Comparison of ENCODE assay signal across 38 cellular contexts in genomic region chr3:188058569-188059184, GRCh38.
"Had no signal": no experiment of that assay in that cellular context is flagged by ENCODE, and none has a peak within 500 bp of the region (broad histone marks: within the 10 kb centered on the region; RNA-seq: fewer than 3 reads in every experiment).

No MANE protein-coding gene starts in this region.

- H3K27me3 ChIP-seq: adrenal gland had no signal

- DNase-seq: activated B cell treated with CpG ODN at 0.5 μM for 24 hours; activated CD4-positive, alpha-beta memory T cell treated with anti-CD3 and anti-CD28 coated beads for 36 hours; activated CD4-positive, alpha-beta T cell treated with anti-CD3 and anti-CD28 coated beads for 4 hours; activated CD4-positive, alpha-beta T cell treated with anti-CD3 and anti-CD28 coated beads, Interleukin-2, amount 10 ng/mL, durations not matched to agents 24 days and 14 days; activated CD4-positive, alpha-beta T cell treated with anti-CD3 and anti-CD28 coated beads, Interleukin-2, amount 50 U/mL, for 1 hour; activated CD4-positive, alpha-beta T cell treated with anti-CD3 and anti-CD28 coated beads, Interleukin-2, amount 50 U/mL, for 4 hours; activated CD4-positive, CD25-positive, alpha-beta regulatory T cell treated with anti-CD3 and anti-CD28 coated beads, Interleukin-2, amount 50 U/mL, for 72 hours; activated CD8-positive, alpha-beta memory T cell treated with anti-CD3 and anti-CD28 coated beads, Interleukin-2, amount 50 U/mL, for 4 hours; activated CD8-positive, alpha-beta T cell treated with anti-CD3 and anti-CD28 coated beads for 36 hours; activated effector memory CD4-positive, alpha-beta T cell treated with anti-CD3 and anti-CD28 coated beads, Interleukin-2, amount 50 U/mL, for 16 hours; activated gamma-delta T cell treated with Interleukin-2 at 50 U/mL for 16 hours; activated naive CD4-positive, alpha-beta T cell; activated naive CD4-positive, alpha-beta T cell treated with anti-CD3 and anti-CD28 coated beads for 36 hours; activated naive CD4-positive, alpha-beta T cell treated with anti-CD3 and anti-CD28 coated beads, Interleukin-2, amount 50 U/mL, for 16 hours; activated naive CD8-positive, alpha-beta T cell treated with anti-CD3 and anti-CD28 coated beads for 36 hours; activated T-cell treated with anti-CD3 and anti-CD28 coated beads for 4 hours; activated T-cell treated with anti-CD3 and anti-CD28 coated beads, Interleukin-2, amount 50 U/mL, for 1 hour; activated T-cell treated with anti-CD3 and anti-CD28 coated beads, Interleukin-2, amount 50 U/mL, for 4 hours; activated T-cell treated with anti-CD3 and anti-CD28 coated beads, Interleukin-2, amount 50 U/mL, for 72 hours; adrenal gland; amniotic stem cell; aorta; caudate nucleus; cerebellar nuclear complex; T-helper 2 cell; T-helper 9 cell had no signal

- H3K4me1 ChIP-seq: adrenal gland had no signal

- ATAC-seq: activated CD8-positive, alpha-beta T cell treated with anti-CD3 and anti-CD28 coated beads for 36 hours; activated naive CD4-positive, alpha-beta T cell treated with anti-CD3 and anti-CD28 coated beads, Interleukin-2, amount 50 U/mL, for 72 hours; activated T-cell treated with anti-CD3 and anti-CD28 coated beads, Interleukin-2, amount 50 U/mL, for 4 hours; activated T-cell treated with anti-CD3 and anti-CD28 coated beads, Interleukin-2, amount 50 U/mL, for 72 hours; activated T-helper 17 cell treated with anti-CD3 and anti-CD28 coated beads, Interleukin-2, amount 50 U/mL, for 72 hours had no signal

- H3K9me3 ChIP-seq: adrenal gland had no signal

- H3K4me3 ChIP-seq: adrenal gland, cardiac muscle cell had no signal

- H3K27me3 Mint-ChIP-seq: activated B cell treated with CpG ODN at 0.5 μM for 24 hours; activated CD4-positive, alpha-beta memory T cell treated with anti-CD3 and anti-CD28 coated beads for 36 hours; activated CD4-positive, alpha-beta T cell treated with anti-CD3 and anti-CD28 coated beads, Interleukin-2, amount 10 ng/mL, durations not matched to agents 24 days and 14 days; activated CD8-positive, alpha-beta T cell treated with anti-CD3 and anti-CD28 coated beads for 36 hours; activated naive CD8-positive, alpha-beta T cell treated with anti-CD3 and anti-CD28 coated beads for 36 hours; activated T-helper 17 cell treated with anti-CD3 and anti-CD28 coated beads, Interleukin-2, amount 50 U/mL, for 72 hours; brain; central memory CD8-positive, alpha-beta T cell had no signal

- H3K27ac Mint-ChIP-seq: activated B cell treated with CpG ODN at 0.5 μM for 24 hours; activated CD4-positive, alpha-beta memory T cell treated with anti-CD3 and anti-CD28 coated beads for 36 hours; activated CD4-positive, alpha-beta T cell treated with anti-CD3 and anti-CD28 coated beads, Interleukin-2, amount 10 ng/mL, durations not matched to agents 24 days and 14 days; activated CD8-positive, alpha-beta T cell treated with anti-CD3 and anti-CD28 coated beads for 36 hours; activated naive CD4-positive, alpha-beta T cell treated with anti-CD3 and anti-CD28 coated beads for 36 hours; activated naive CD4-positive, alpha-beta T cell treated with anti-CD3 and anti-CD28 coated beads, Interleukin-2, amount 50 U/mL, for 72 hours; activated naive CD8-positive, alpha-beta T cell treated with anti-CD3 and anti-CD28 coated beads for 36 hours; activated T-cell treated with anti-CD3 and anti-CD28 coated beads, Interleukin-2, amount 50 U/mL, for 72 hours; activated T-helper 1 cell treated with anti-CD3 and anti-CD28 coated beads, Interleukin-12 subunit alpha, Interleukin-12 subunit beta, Interleukin-2, Interleukin-4 antibody, amounts not matched to agents 30 ng/mL and 10 ng/mL and 1 ng/mL, durations not matched to agents 14 hours and 24 hours and 36 hours; activated T-helper 17 cell treated with anti-CD3 and anti-CD28 coated beads, Interleukin-2, amount 50 U/mL, for 72 hours; brain; T-helper 1 cell treated with Interleukin-12 subunit alpha and Interleukin-12 subunit beta and Interleukin-4 antibody, amounts not matched to agents 30 μg/mL and 1 μg/mL, for 36 hours; T-helper 2 cell treated with Interferon-gamma antibody and Interleukin-4, amounts not matched to agents 5 μg/mL and 100 μg/mL, for 36 hours had no signal

- H3K27ac ChIP-seq: adrenal gland, cardiac muscle cell, VCaP had no signal

- H3K36me3 Mint-ChIP-seq: activated CD4-positive, alpha-beta memory T cell treated with anti-CD3 and anti-CD28 coated beads for 36 hours; brain had no signal

- H3K9me3 Mint-ChIP-seq: activated B cell treated with CpG ODN at 0.5 μM for 24 hours; activated CD4-positive, alpha-beta memory T cell treated with anti-CD3 and anti-CD28 coated beads for 36 hours; activated CD4-positive, alpha-beta T cell treated with anti-CD3 and anti-CD28 coated beads, Interleukin-2, amount 10 ng/mL, durations not matched to agents 24 days and 14 days; activated CD8-positive, alpha-beta T cell treated with anti-CD3 and anti-CD28 coated beads for 36 hours; activated naive CD4-positive, alpha-beta T cell treated with anti-CD3 and anti-CD28 coated beads for 36 hours; activated naive CD4-positive, alpha-beta T cell treated with anti-CD3 and anti-CD28 coated beads, Interleukin-2, amount 50 U/mL, for 72 hours; activated T-cell treated with anti-CD3 and anti-CD28 coated beads, Interleukin-2, amount 50 U/mL, for 4 hours; activated T-cell treated with anti-CD3 and anti-CD28 coated beads, Interleukin-2, amount 50 U/mL, for 72 hours; activated T-helper 1 cell treated with anti-CD3 and anti-CD28 coated beads, Interleukin-12 subunit alpha, Interleukin-12 subunit beta, Interleukin-2, Interleukin-4 antibody, amounts not matched to agents 30 ng/mL and 10 ng/mL and 1 ng/mL, durations not matched to agents 14 hours and 24 hours and 36 hours; activated T-helper 17 cell treated with anti-CD3 and anti-CD28 coated beads, Interleukin-2, amount 50 U/mL, for 72 hours; central memory CD8-positive, alpha-beta T cell; T-helper 1 cell treated with Interleukin-12 subunit alpha and Interleukin-12 subunit beta and Interleukin-4 antibody, amounts not matched to agents 30 μg/mL and 1 μg/mL, for 36 hours; T-helper 2 cell treated with Interferon-gamma antibody and Interleukin-4, amounts not matched to agents 5 μg/mL and 100 μg/mL, for 36 hours had no signal

- H3K36me3 ChIP-seq: adrenal gland, cardiac muscle cell had no signal

- H3K4me3 Mint-ChIP-seq: activated B cell treated with CpG ODN at 0.5 μM for 24 hours; activated CD4-positive, alpha-beta memory T cell treated with anti-CD3 and anti-CD28 coated beads for 36 hours; activated CD4-positive, alpha-beta T cell treated with anti-CD3 and anti-CD28 coated beads, Interleukin-2, amount 10 ng/mL, durations not matched to agents 24 days and 14 days; activated CD8-positive, alpha-beta T cell treated with anti-CD3 and anti-CD28 coated beads for 36 hours; activated naive CD4-positive, alpha-beta T cell treated with anti-CD3 and anti-CD28 coated beads for 36 hours; activated naive CD8-positive, alpha-beta T cell treated with anti-CD3 and anti-CD28 coated beads for 36 hours; activated T-cell treated with anti-CD3 and anti-CD28 coated beads, Interleukin-2, amount 50 U/mL, for 4 hours; activated T-cell treated with anti-CD3 and anti-CD28 coated beads, Interleukin-2, amount 50 U/mL, for 72 hours; activated T-helper 1 cell treated with anti-CD3 and anti-CD28 coated beads, Interleukin-12 subunit alpha, Interleukin-12 subunit beta, Interleukin-2, Interleukin-4 antibody, amounts not matched to agents 30 ng/mL and 10 ng/mL and 1 ng/mL, durations not matched to agents 14 hours and 24 hours and 36 hours; activated T-helper 17 cell treated with anti-CD3 and anti-CD28 coated beads, Interleukin-2, amount 50 U/mL, for 72 hours; brain; central memory CD8-positive, alpha-beta T cell; T-helper 1 cell treated with Interleukin-12 subunit alpha and Interleukin-12 subunit beta and Interleukin-4 antibody, amounts not matched to agents 30 μg/mL and 1 μg/mL, for 36 hours; T-helper 2 cell treated with Interferon-gamma antibody and Interleukin-4, amounts not matched to agents 5 μg/mL and 100 μg/mL, for 36 hours had no signal

- FAIRE-seq: astrocyte, bronchial epithelial cell, TTC549 had no signal
